ENCODE assay signal across 1 cellular context in the genomic region with DNA sequence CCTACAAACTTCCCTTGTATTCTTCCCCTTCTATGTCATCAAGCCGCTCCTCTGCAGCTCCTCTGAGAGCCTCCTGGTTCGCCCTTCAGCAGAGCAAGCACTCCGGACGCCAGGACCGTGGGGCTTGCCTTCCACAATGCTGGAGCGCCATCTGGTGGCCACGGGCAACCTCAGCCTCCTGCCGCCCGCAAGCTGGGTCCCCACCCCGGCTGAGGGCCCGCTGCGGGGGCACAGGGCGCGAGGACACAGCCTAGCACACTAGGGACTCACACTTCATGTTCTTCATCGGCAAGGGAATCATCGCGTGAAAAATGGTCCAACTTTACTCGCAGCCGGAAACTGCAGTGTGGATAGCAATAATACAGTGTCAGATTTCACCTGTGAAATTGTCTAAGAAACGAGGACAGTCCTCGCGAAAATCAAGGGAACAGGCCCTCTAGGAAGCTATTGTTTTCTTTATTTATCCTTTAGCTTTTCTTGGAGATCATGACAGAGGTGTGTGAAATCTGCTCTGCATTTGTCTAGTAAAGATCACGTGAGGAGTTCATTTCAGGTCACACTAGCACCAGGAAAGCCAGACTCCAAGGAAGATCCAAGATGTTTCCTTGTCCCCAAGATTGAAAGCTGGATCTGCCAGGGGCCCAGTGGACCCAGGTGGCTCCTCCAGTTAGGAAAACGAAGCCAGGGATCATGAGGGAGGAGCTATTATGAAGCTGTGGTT.
TF ChIP-seq lines count a peak whose summit lies in the region.

No MANE protein-coding gene starts in this region.

TF ChIP-seq in IMR-90, 13 proteins besides CTCF, POLR2A, EP300 and RAD21:
- TF ChIP-seq CEBPB (IDR thresholded peaks at IDR 0.05; ENCODE audit: low read depth, low read length) (no peak), RCOR1 (IDR thresholded peaks at IDR 0.05; ENCODE audit: insufficient replicate concordance, low read length) (no peak), MAFK (IDR thresholded peaks at IDR 0.05; ENCODE audit: low read depth, low read length) (no peak), FOS (IDR thresholded peaks at IDR 0.05; ENCODE audit: low read depth, low read length) (no peak), USF2 (IDR thresholded peaks at IDR 0.05; ENCODE audit: low read depth, low read length) (no peak), SMC3 (IDR thresholded peaks at IDR 0.05; ENCODE audit: low read depth, low read length) (peak; percentile 99), NFE2L2 (IDR thresholded peaks at IDR 0.05; ENCODE audit: low read depth, low read length) (no peak), RFX5 (IDR thresholded peaks at IDR 0.05; ENCODE audit: low read depth, low read length) (no peak), BHLHE40 (IDR thresholded peaks at IDR 0.05; ENCODE audit: low read depth, low read length) (no peak), MAZ (IDR thresholded peaks at IDR 0.05; ENCODE audit: borderline replicate concordance, low read depth, low read length) (peak; percentile 69), CHD1 (IDR thresholded peaks at IDR 0.05; ENCODE audit: low read depth, low read length) (no peak; the same call in 1 of the 2 replicates), ELK1 (IDR thresholded peaks at IDR 0.05; ENCODE audit: borderline replicate concordance, low read depth, low read length) (no peak), MXI1 (IDR thresholded peaks at IDR 0.05; ENCODE audit: borderline replicate concordance, low read depth, low read length) (no peak)
TF ChIP-seq in IMR-90: peak in this region for 2.
